Comparison of ENCODE assay signal across 9 cellular contexts in genomic region chr17:48055531-48056245, GRCh38. TPM values are rescaled to one million over a fixed set of nuclear protein-coding genes. Genes with fewer than 3 reads are reported as not detected.
A peak's percentile ranks its signal among the peaks of the same experiment; 100 is the strongest.
DNase-seq lines count a peak whose midpoint lies in the region; ATAC-seq and TF ChIP-seq lines count a peak whose summit lies in the region.
"Had no signal": no experiment of that assay in that cellular context is flagged by ENCODE, and none has a peak within 500 bp of the region (broad histone marks: within the 10 kb centered on the region; RNA-seq: fewer than 3 reads in every experiment).

No MANE protein-coding gene starts in this region.

- CTCF ChIA-PET in PC-9 (lab: Charles Lee): interaction anchor here (0.6 kb wide), 1 partner anchor 19 kb away, joined by 3 read pairs; no protein-coding TSS in a partner anchor

- TF ChIP-seq POLR2A in GM19099 (IDR thresholded peaks at IDR 0.05; ENCODE audit: extremely low read depth, insufficient read length, low read depth) (peak; percentile 54), gastrocnemius medialis (IDR thresholded peaks at IDR 0.05) (no peak)

- ATAC-seq in gastrocnemius medialis (no peak), GM18907 (IDR thresholded peaks at IDR 0.05; ENCODE audit: unreplicated experiment) (no peak), HG03025 (IDR thresholded peaks at IDR 0.05; ENCODE audit: low FRiP score, unreplicated experiment) (no peak)
- ATAC-seq: right cardiac atrium had no signal

- no peak overlapping the region for H2AFZ ChIP-seq in PC-9

- POLR2A ChIA-PET in PC-9 (lab: Charles Lee; ENCODE audit: unreplicated experiment): no interaction called here

- peaks cover 52% of the 10 kb centered on the region for H3K4me1 ChIP-seq in BLaER1
- peaks cover 45% of the 10 kb centered on the region for H3K4me1 ChIP-seq in PC-9 (replicated peaks; ENCODE audit: insufficient read depth)
- peaks cover 6% of the 10 kb centered on the region for H3K4me1 ChIP-seq in effector memory CD4-positive, alpha-beta T cell (ENCODE audit: control insufficient read depth, insufficient read depth, low read length, poor library complexity, severe bottlenecking)
- H3K4me1 ChIP-seq in gastrocnemius medialis: peaks cover 85 to 93% of the 10 kb centered on the region in 2 donors

- intact Hi-C loops in PC-9 (cut with micrococcal nuclease; ENCODE audit: unreplicated experiment) (no loop called here), gastrocnemius medialis (cut with DNase I; ENCODE audit: low total_unique reads) (no loop called here)

- peaks cover 96% of the 10 kb centered on the region for H3K36me3 ChIP-seq in BLaER1
- peaks cover 54% of the 10 kb centered on the region for H3K36me3 ChIP-seq in PC-9 (ENCODE audit: low read depth)
- H3K36me3 ChIP-seq in effector memory CD4-positive, alpha-beta T cell (ENCODE audit: control insufficient read depth, insufficient read depth, low read length): peaks cover 77% of the 10 kb centered on the region
- H3K36me3 ChIP-seq in gastrocnemius medialis: peaks cover 0 to 81% of the 10 kb centered on the region in 2 donors

- in situ Hi-C loops in gastrocnemius medialis (cut with MboI; ENCODE audit: low sequenced_read_pairs in 4 of 4): no loop called here

- peak overlapping the region; percentile 45 for H3K4me2 ChIP-seq in BLaER1
- peak overlapping the region; percentile 45 for H3K4me2 ChIP-seq in PC-9

- no peak overlapping the region for H3K9ac ChIP-seq in BLaER1

- H3F3A ChIP-seq in PC-9 (ENCODE audit: insufficient read depth, low read depth): peaks cover 14% of the 10 kb centered on the region; the same call in 1 of the 2 replicates

- H3K9me3 ChIP-seq in BLaER1 (no peaks in the 10 kb centered on the region), PC-9 (ENCODE audit: insufficient read depth, low read depth) (no peaks in the 10 kb centered on the region), gastrocnemius medialis (no peaks in the 10 kb centered on the region)
- no peaks in the 10 kb centered on the region for H3K9me3 ChIP-seq in effector memory CD4-positive, alpha-beta T cell (ENCODE audit: control insufficient read depth, low read length)

- H3K27ac ChIP-seq in BLaER1 (peak overlapping the region; percentile 48; the same call in 1 of the 2 replicates), PC-9 (peak overlapping the region; percentile 94), gastrocnemius medialis (peak overlapping the region; percentile 96 to 99 (median 97))
- H3K27ac ChIP-seq in effector memory CD4-positive, alpha-beta T cell (ENCODE audit: insufficient read depth, low read length, poor library complexity, severe bottlenecking): peak overlapping the region; percentile 27

- peak in 1 of 2 experiments; percentile 37 for DNase-seq in PC-9
- no peak for DNase-seq in effector memory CD4-positive, alpha-beta T cell
- DNase-seq in gastrocnemius medialis: no peak
- no peak for DNase-seq in KG1 (lab: John Stamatoyannopoulos, UW)

- no peaks in the 10 kb centered on the region for H3K27me3 ChIP-seq in BLaER1
- H3K27me3 ChIP-seq in PC-9 (ENCODE audit: insufficient read depth, low read depth): no peaks in the 10 kb centered on the region
- no peaks in the 10 kb centered on the region for H3K27me3 ChIP-seq in effector memory CD4-positive, alpha-beta T cell (replicated peaks; ENCODE audit: control insufficient read depth, insufficient read depth, low read length, poor library complexity, severe bottlenecking)
- no peaks in the 10 kb centered on the region for H3K27me3 ChIP-seq in gastrocnemius medialis

- no peak for TF ChIP-seq CTCF in PC-9 (conservative IDR thresholded peaks at IDR 0.05)
- no peak for TF ChIP-seq CTCF in gastrocnemius medialis (IDR thresholded peaks at IDR 0.05 in 4 of 5, conservative IDR thresholded peaks at IDR 0.05 in 1 of 5)

- BruUV-seq in PC-9 (replicated peaks; lab: Mats Ljungman, UMichigan): no TSS peak

- no peaks in the 10 kb centered on the region for H3K9me2 ChIP-seq in PC-9 (ENCODE audit: insufficient read depth)

- H3K79me2 ChIP-seq in PC-9 (ENCODE audit: low read depth): peaks cover 46% of the 10 kb centered on the region

- H4K20me1 ChIP-seq in BLaER1 (peaks cover 96% of the 10 kb centered on the region), PC-9 (ENCODE audit: insufficient read depth) (no peaks in the 10 kb centered on the region)

- H3K4me3 ChIP-seq in BLaER1 (no peak overlapping the region), PC-9 (no peak overlapping the region), gastrocnemius medialis (peak overlapping the region; percentile 73 to 93 (median 84))
- H3K4me3 ChIP-seq in effector memory CD4-positive, alpha-beta T cell (ENCODE audit: insufficient read depth, low read depth, low read length, poor library complexity, severe bottlenecking): no peak overlapping the region

RNA-seq across cellular contexts. Expression of gene NFE2L1, which starts 7.5 kb away (rescaled TPM):
- total RNA-seq in PC-9 (2021): 85.5 and 91.7 TPM in 2 replicates
- 1,000 to 10,000 TPM in 2 of 4 donors, 100 to 1,000 TPM in 2; 622 to 1,180 (median 1,000) TPM for total RNA-seq in gastrocnemius medialis

RNA-seq across cellular contexts. Expression of gene COPZ2, which starts 18.1 kb away (rescaled TPM):
- 2.6 and 2.7 TPM in 2 replicates for total RNA-seq in PC-9 (2021)
- total RNA-seq in gastrocnemius medialis: 10 to 100 TPM; 40.5 to 76.9 (median 52.8) TPM

RNA-seq across cellular contexts. Expression of gene CBX1, which starts 45.6 kb away (rescaled TPM):
- total RNA-seq in PC-9 (2021) (73.6 and 93.9 TPM in 2 replicates), gastrocnemius medialis (10 to 100 TPM; 26.0 to 34.1 (median 27.7) TPM)

RNA-seq across cellular contexts. Expression of gene SNX11, which starts 51.9 kb away (rescaled TPM):
- total RNA-seq in PC-9 (2021) (16.0 and 17.0 TPM in 2 replicates), gastrocnemius medialis (10 to 100 TPM in 2 of 4 donors, 1 to 10 TPM in 2; 7.3 to 16.3 (median 9.6) TPM)

Comparison
In these comparisons a context has a peak if more than half of its experiments do, and no peak if none do; other contexts are left out.
1. H3K27ac ChIP-seq: peak in every context shown above with its lines; median percentile 97 in gastrocnemius medialis; 94 in PC-9; 48 in BLaER1; 27 in effector memory CD4-positive, alpha-beta T cell.
2. H3K4me3 ChIP-seq: peak in gastrocnemius medialis (4 of 4); none in BLaER1 (single experiment), PC-9 (single experiment) and effector memory CD4-positive, alpha-beta T cell (single experiment).
3. RNA of gene COPZ2, which starts 18.1 kb away (total RNA-seq): 40.5 to 76.9 TPM in gastrocnemius medialis; 2.6 to 2.7 TPM in PC-9; every median in the first group is over 10 times any median in the second.